In genomic region chr14:71005076-71005475, GRCh38 we compare ENCODE assay signal across 2 cellular contexts.
TF ChIP-seq lines count a peak whose summit lies in the region.

No MANE protein-coding gene starts in this region.

TF ChIP-seq in SK-N-SH, 30 proteins besides CTCF, POLR2A, EP300 and RAD21 (continued from another document):
- TF ChIP-seq RCOR1 (IDR thresholded peaks at IDR 0.05; ENCODE audit: low read length) (no peak), REST (IDR thresholded peaks at IDR 0.05; ENCODE audit: low read depth, low read length) (no peak), USF2 (IDR thresholded peaks at IDR 0.05; ENCODE audit: borderline replicate concordance, low read depth, low read length) (no peak), ZBTB33 (IDR thresholded peaks at IDR 0.05; ENCODE audit: borderline replicate concordance, low read depth) (no peak), SIN3A (IDR thresholded peaks at IDR 0.05; ENCODE audit: borderline replicate concordance, low read depth, low read length) (no peak), MXI1 (IDR thresholded peaks at IDR 0.05; ENCODE audit: low read depth, low read length) (no peak), YY1 (IDR thresholded peaks at IDR 0.05; ENCODE audit: low read depth) (no peak), FOXM1 (IDR thresholded peaks at IDR 0.05; ENCODE audit: low read depth) (no peak), EZH2phosphoT487 (IDR thresholded peaks at IDR 0.05; ENCODE audit: borderline replicate concordance, low read depth) (no peak), FOSL2 (IDR thresholded peaks at IDR 0.05; ENCODE audit: borderline replicate concordance, low read depth) (no peak), USF1 (IDR thresholded peaks at IDR 0.05; ENCODE audit: borderline replicate concordance, low read depth) (no peak)
TF ChIP-seq in SK-N-SH: peak in this region for 0.

TF ChIP-seq in SK-N-SH treated with all-trans-retinoic acid at 6 μM for 48 hours, 23 proteins besides CTCF, POLR2A, EP300 and RAD21 (continued from another document):
- TF ChIP-seq CSRNP3 (CRISPR knock-in tag; IDR thresholded peaks at IDR 0.05): no peak
- no peak for TF ChIP-seq ISL1 (CRISPR knock-in tag; IDR thresholded peaks at IDR 0.05)
- no peak for TF ChIP-seq BACH2 (CRISPR knock-in tag; IDR thresholded peaks at IDR 0.05; ENCODE audit: borderline replicate concordance)
- TF ChIP-seq ZC3H10 (CRISPR knock-in tag; IDR thresholded peaks at IDR 0.05): no peak
- TF ChIP-seq TOX (CRISPR knock-in tag; IDR thresholded peaks at IDR 0.05; ENCODE audit: borderline replicate concordance): no peak
- TF ChIP-seq PPARA (CRISPR knock-in tag; IDR thresholded peaks at IDR 0.05; ENCODE audit: borderline replicate concordance): no peak
- no peak for TF ChIP-seq POU6F1 (CRISPR knock-in tag; IDR thresholded peaks at IDR 0.05; ENCODE audit: borderline replicate concordance, low read depth)
- no peak for TF ChIP-seq SNAI2 (CRISPR knock-in tag; IDR thresholded peaks at IDR 0.05)
- no peak for TF ChIP-seq ESRRG (CRISPR knock-in tag; IDR thresholded peaks at IDR 0.05)
- TF ChIP-seq TSHZ2 (CRISPR knock-in tag; IDR thresholded peaks at IDR 0.05): no peak
- no peak for TF ChIP-seq PATZ1 (CRISPR knock-in tag; IDR thresholded peaks at IDR 0.05; ENCODE audit: borderline replicate concordance)
